Comparison of ENCODE assay signal across 1 cellular context in the genomic region with DNA sequence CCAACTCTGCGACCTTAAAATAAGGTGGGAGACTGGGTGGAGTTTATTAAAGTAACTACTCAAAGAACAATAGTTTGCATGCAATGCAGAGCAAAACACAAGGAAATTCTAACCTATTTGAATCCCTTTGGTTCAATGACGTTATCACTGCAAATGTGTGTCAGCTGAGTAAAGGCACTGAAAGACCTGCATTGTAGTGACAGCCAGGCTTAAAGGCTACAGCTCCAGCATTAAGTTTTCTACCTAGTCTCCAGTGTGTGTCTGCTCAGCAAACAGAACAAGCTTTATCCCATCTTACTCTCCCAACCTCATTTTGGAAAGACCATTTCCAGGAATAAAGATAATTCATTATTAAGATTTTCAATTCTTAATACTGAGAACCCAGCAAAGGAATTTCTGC.
TF ChIP-seq lines count a peak whose summit lies in the region.

No MANE protein-coding gene starts in this region.

TF ChIP-seq in A549, 52 proteins besides CTCF, POLR2A, EP300 and RAD21 (continued from another document):
- TF ChIP-seq REST (IDR thresholded peaks at IDR 0.05) = no peak
- no peak for TF ChIP-seq POLR2AphosphoS2 (conservative IDR thresholded peaks at IDR 0.05; ENCODE audit: low read length)
- TF ChIP-seq, protein P1, sequence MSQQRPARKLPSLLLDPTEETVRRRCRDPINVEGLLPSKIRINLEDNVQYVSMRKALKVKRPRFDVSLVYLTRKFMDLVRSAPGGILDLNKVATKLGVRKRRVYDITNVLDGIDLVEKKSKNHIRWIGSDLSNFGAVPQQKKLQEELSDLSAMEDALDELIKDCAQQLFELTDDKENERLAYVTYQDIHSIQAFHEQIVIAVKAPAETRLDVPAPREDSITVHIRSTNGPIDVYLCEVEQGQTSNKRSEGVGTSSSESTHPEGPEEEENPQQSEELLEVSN (IDR thresholded peaks at IDR 0.05; ENCODE audit: borderline replicate concordance, low read depth) = no peak
- TF ChIP-seq RCOR1 (IDR thresholded peaks at IDR 0.05; ENCODE audit: low read depth, low read length) = no peak
- TF ChIP-seq ESRRA (IDR thresholded peaks at IDR 0.05; ENCODE audit: borderline replicate concordance, low read length) = no peak
